ENCODE assay signal across 12 cellular contexts in the genomic region with DNA sequence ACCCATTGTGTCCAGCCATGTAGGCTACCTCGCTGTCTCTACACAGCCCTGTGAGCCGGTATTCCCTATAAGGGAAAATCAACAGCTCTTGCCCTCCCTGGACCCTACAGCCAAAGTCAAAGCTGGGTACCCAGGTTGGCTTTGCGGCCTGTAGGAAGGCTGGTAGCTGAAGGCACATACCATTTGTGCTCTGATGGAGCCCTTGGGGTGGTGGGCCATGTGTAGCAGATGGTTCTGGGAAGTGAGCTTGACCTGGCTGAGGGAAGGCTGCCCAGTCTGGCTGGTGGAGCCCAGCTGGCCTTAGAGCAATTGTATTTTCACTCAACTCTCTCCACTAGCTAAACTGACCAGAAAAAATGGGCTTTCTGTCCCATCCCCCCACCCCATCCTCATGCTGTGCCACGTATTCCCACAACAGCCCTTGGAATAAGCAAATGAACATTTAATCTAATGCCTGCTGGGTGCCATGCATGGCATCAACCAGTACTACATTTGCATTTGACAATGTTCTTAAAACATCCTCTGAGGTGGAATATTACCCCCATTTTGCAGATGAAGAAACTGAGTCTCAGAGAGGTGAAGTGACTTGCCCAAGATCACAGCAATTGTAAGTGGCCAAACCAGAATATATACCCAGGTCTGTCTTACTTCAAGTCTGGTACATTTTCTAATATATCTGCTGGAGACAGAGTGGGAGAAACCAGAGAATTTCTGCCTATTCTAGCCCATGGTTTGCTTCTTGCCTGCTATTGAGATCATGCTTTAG. TPM values are rescaled to one million over a fixed set of nuclear protein-coding genes. Genes with fewer than 3 reads are reported as not detected.
DNase-seq lines count a peak whose midpoint lies in the region; ATAC-seq and TF ChIP-seq lines count a peak whose summit lies in the region.
"Had no signal": no experiment of that assay in that cellular context is flagged by ENCODE, and none has a peak within 500 bp of the region (broad histone marks: within the 10 kb centered on the region; RNA-seq: fewer than 3 reads in every experiment).

No MANE protein-coding gene starts in this region.

- peak overlapping the region; percentile 99 for H3K4me2 ChIP-seq in neural progenitor cell

- POLR2A ChIA-PET in T-cell (lab: Charles Lee): interaction anchor here (0.5 kb wide), 2 partner anchors 98 to 477 kb away, joined by 5 to 6 read pairs; no protein-coding TSS in a partner anchor

- TF ChIP-seq CTCF in Calu3 (IDR thresholded peaks at IDR 0.05; ENCODE audit: unreplicated experiment): no peak
- no peak for TF ChIP-seq CTCF in neural progenitor cell (IDR thresholded peaks at IDR 0.05)

- H3K27ac Mint-ChIP-seq in Calu3 (ENCODE audit: unreplicated experiment): no peak overlapping the region
- no peak overlapping the region for H3K27ac Mint-ChIP-seq in T-cell
- H3K27ac Mint-ChIP-seq in neural progenitor cell: no peak overlapping the region

- H3K9ac ChIP-seq in neural progenitor cell: no peak overlapping the region

- H3F3A ChIP-seq in neural progenitor cell (ENCODE audit: low read depth): peaks cover 20% of the 10 kb centered on the region

- H3K4me1 ChIP-seq in neural progenitor cell: peaks cover 4% of the 10 kb centered on the region

- CTCF ChIA-PET in Calu3 (lab: Charles Lee): interaction anchor here (0.6 kb wide), 1 partner anchor 1893 kb away, joined by 3 read pairs; no protein-coding TSS in a partner anchor
- CTCF ChIA-PET in T-cell (lab: Charles Lee): interaction anchor here in 1 of 2 donors (0.6 kb wide), 1 partner anchor 182 kb away, joined by 3 read pairs; no protein-coding TSS in a partner anchor

- no peaks in the 10 kb centered on the region for H3K9me3 ChIP-seq in neural progenitor cell (ENCODE audit: low read depth)
- H3K9me3 ChIP-seq: gastroesophageal sphincter had no signal

- intact Hi-C loops in Calu3 (cut with micrococcal nuclease; ENCODE audit: unreplicated experiment): no loop called here

- peak overlapping the region; percentile 75 for H3K27ac ChIP-seq in cingulate gyrus (ENCODE audit: low read depth, low read length)
- H3K27ac ChIP-seq in neural progenitor cell: no peak overlapping the region

- H3K79me2 ChIP-seq in neural progenitor cell (ENCODE audit: low read depth): no peaks in the 10 kb centered on the region

- peaks cover 18% of the 10 kb centered on the region for H4K20me1 ChIP-seq in neural progenitor cell (ENCODE audit: low read depth)

- no peaks in the 10 kb centered on the region for H3K36me3 ChIP-seq in neural progenitor cell
- H3K36me3 ChIP-seq: gastroesophageal sphincter had no signal

- H2AFZ ChIP-seq in neural progenitor cell (replicated peaks): no peak overlapping the region

- peaks cover 19% of the 10 kb centered on the region for H3K27me3 ChIP-seq in neural progenitor cell

- no peak for ATAC-seq in T-cell (replicated peaks in 1 of 4)
- no peak for ATAC-seq in HG03520 (IDR thresholded peaks at IDR 0.05; ENCODE audit: unreplicated experiment)
- ATAC-seq: gastroesophageal sphincter, right cardiac atrium, SK-N-SH treated with all-trans-retinoic acid at 6 μM for 48 hours had no signal

- DNase-seq in Calu3 (no peak), T-cell (no peak), neural progenitor cell (ENCODE audit: low spot score) (no peak), ureter (ENCODE audit: low spot score) (no peak), 8988T (no peak)
- DNase-seq: GDM1, NCI-H446, right cardiac atrium had no signal

- no peaks in the 10 kb centered on the region for H3K9me3 Mint-ChIP-seq in Calu3 (ENCODE audit: low read depth, unreplicated experiment)
- no peaks in the 10 kb centered on the region for H3K9me3 Mint-ChIP-seq in T-cell
- no peaks in the 10 kb centered on the region for H3K9me3 Mint-ChIP-seq in neural progenitor cell

- peak overlapping the region; percentile 96 for H3K4me3 ChIP-seq in neural progenitor cell

- no TSS peak for BruUV-seq in Calu3 (replicated peaks; lab: Mats Ljungman, UMichigan)

- H3K4me1 Mint-ChIP-seq in Calu3 (ENCODE audit: low read depth, unreplicated experiment) (no peaks in the 10 kb centered on the region), T-cell (peaks cover 4 to 16% (median 13%) of the 10 kb centered on the region in 3 donors), neural progenitor cell (peaks cover 31% of the 10 kb centered on the region)

- peak overlapping the region; percentile 67 for H3K4me3 Mint-ChIP-seq in Calu3 (ENCODE audit: low read depth, unreplicated experiment)
- H3K4me3 Mint-ChIP-seq in T-cell: peak overlapping the region; percentile 69 to 80 (median 75)
- H3K4me3 Mint-ChIP-seq in neural progenitor cell: peak overlapping the region; percentile 92

- H3K27me3 Mint-ChIP-seq in Calu3 (ENCODE audit: unreplicated experiment): peaks cover 91% of the 10 kb centered on the region
- peaks cover 29 to 31% of the 10 kb centered on the region in 2 donors for H3K27me3 Mint-ChIP-seq in T-cell
- peaks cover 7% of the 10 kb centered on the region for H3K27me3 Mint-ChIP-seq in neural progenitor cell (ENCODE audit: insufficient read depth, low read depth)

- H3K36me3 Mint-ChIP-seq in Calu3 (ENCODE audit: insufficient read depth, unreplicated experiment): peaks cover 6% of the 10 kb centered on the region
- no peaks in the 10 kb centered on the region for H3K36me3 Mint-ChIP-seq in T-cell
- H3K36me3 Mint-ChIP-seq in neural progenitor cell: no peaks in the 10 kb centered on the region

RNA-seq across cellular contexts. Expression of a gene that starts 56.8 kb away (rescaled TPM):
- total RNA-seq in Calu3 (2022) (154 and 170 TPM in 2 replicates), T-cell (100 to 1,000 TPM in 3 of 5 donors, 10 to 100 TPM in 2; 95.3 to 120 (median 101) TPM), neural progenitor cell (ENCODE audit: low replicate concordance) (414 and 738 TPM in 2 replicates), ureter (160 TPM)
